Comparison of ENCODE assay signal across 17 cellular contexts in genomic region chr5:63145167-63145566, GRCh38.
"Had no signal": no experiment of that assay in that cellular context is flagged by ENCODE, and none has a peak within 500 bp of the region (broad histone marks: within the 10 kb centered on the region; RNA-seq: fewer than 3 reads in every experiment).

No MANE protein-coding gene starts in this region.

- H3K4me3 ChIP-seq: heart left ventricle, left lung, neural progenitor cell, ovary, smooth muscle cell had no signal

- H3K4me1 Mint-ChIP-seq: endodermal cell; mesothelial cell of epicardium; neural progenitor cell; stimulated activated naive B cell treated with anti-CD40 and anti-IgM and Interleukin-4, amounts not matched to agents 10 μg/mL and 1 μg/mL and 100 μg/mL, for 72 hours had no signal

- H3K27ac Mint-ChIP-seq: activated CD4-positive, alpha-beta memory T cell treated with anti-CD3 and anti-CD28 coated beads for 36 hours; activated naive CD8-positive, alpha-beta T cell; endodermal cell; mesothelial cell of epicardium; neural progenitor cell; stimulated activated naive B cell treated with anti-CD40 and anti-IgM and Interleukin-4, amounts not matched to agents 10 μg/mL and 1 μg/mL and 100 μg/mL, for 72 hours; type B pancreatic cell had no signal

- H3K36me3 Mint-ChIP-seq: activated CD4-positive, alpha-beta memory T cell treated with anti-CD3 and anti-CD28 coated beads for 36 hours; activated naive CD8-positive, alpha-beta T cell; mesothelial cell of epicardium; neural progenitor cell; stimulated activated naive B cell treated with anti-CD40 and anti-IgM and Interleukin-4, amounts not matched to agents 10 μg/mL and 1 μg/mL and 100 μg/mL, for 72 hours; type B pancreatic cell had no signal

- DNase-seq: activated CD4-positive, alpha-beta memory T cell treated with anti-CD3 and anti-CD28 coated beads for 36 hours; activated CD4-positive, alpha-beta T cell treated with anti-CD3 and anti-CD28 coated beads for 1 hour; activated gamma-delta T cell; activated T-cell treated with anti-CD3 and anti-CD28 coated beads, Interleukin-2, amount 50 U/mL, for 48 hours; endodermal cell; foreskin melanocyte; heart left ventricle; left lung; ovary; stimulated activated naive B cell treated with anti-CD40 and anti-IgM and Interleukin-4, amounts not matched to agents 10 μg/mL and 1 μg/mL and 100 μg/mL, for 72 hours; T-helper 9 cell had no signal

- H3K9me3 ChIP-seq: heart left ventricle, left lung, ovary had no signal

- H3K9me3 Mint-ChIP-seq: activated CD4-positive, alpha-beta memory T cell treated with anti-CD3 and anti-CD28 coated beads for 36 hours; endodermal cell; mesothelial cell of epicardium; neural progenitor cell; type B pancreatic cell had no signal

- H3K4me3 Mint-ChIP-seq: activated CD4-positive, alpha-beta memory T cell treated with anti-CD3 and anti-CD28 coated beads for 36 hours; activated naive CD8-positive, alpha-beta T cell; endodermal cell; mesothelial cell of epicardium; neural progenitor cell; stimulated activated naive B cell treated with anti-CD40 and anti-IgM and Interleukin-4, amounts not matched to agents 10 μg/mL and 1 μg/mL and 100 μg/mL, for 72 hours; type B pancreatic cell had no signal

- H3K27me3 Mint-ChIP-seq: activated CD4-positive, alpha-beta memory T cell treated with anti-CD3 and anti-CD28 coated beads for 36 hours; activated naive CD8-positive, alpha-beta T cell; stimulated activated naive B cell treated with anti-CD40 and anti-IgM and Interleukin-4, amounts not matched to agents 10 μg/mL and 1 μg/mL and 100 μg/mL, for 72 hours; type B pancreatic cell had no signal

- ATAC-seq: esophagus mucosa; left lung; stimulated activated naive B cell treated with anti-CD40 and anti-IgM and Interleukin-4, amounts not matched to agents 10 μg/mL and 1 μg/mL and 100 μg/mL, for 72 hours had no signal

- H3K4me1 ChIP-seq: heart left ventricle, left lung, neural progenitor cell had no signal

- H3K27me3 ChIP-seq: heart left ventricle, left lung, neural progenitor cell, ovary had no signal

- H3K36me3 ChIP-seq: heart left ventricle, left lung, neural progenitor cell, ovary had no signal

- H3K27ac ChIP-seq: heart left ventricle, left lung, neural progenitor cell, ovary had no signal
